ENCODE assay signal across 14 cellular contexts in the genomic region with DNA sequence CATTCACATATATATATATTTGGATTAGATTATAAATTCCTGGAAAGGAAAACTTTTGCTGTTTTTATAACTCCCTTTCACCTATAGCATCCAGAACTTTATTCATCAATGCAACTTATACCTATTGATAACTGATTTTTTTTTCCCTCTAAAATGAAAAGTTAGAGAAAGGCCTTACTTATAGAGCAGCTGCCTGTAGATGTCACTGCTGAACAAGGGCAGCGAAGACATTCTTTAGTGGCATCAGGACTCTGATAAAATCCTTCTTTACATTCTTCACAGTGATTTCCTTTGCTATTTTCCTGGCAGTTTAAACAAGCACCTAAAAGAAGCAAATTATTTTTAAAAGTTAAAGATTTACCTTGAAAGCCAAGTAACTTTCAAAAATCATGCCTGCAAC. TPM values are rescaled to one million over a fixed set of nuclear protein-coding genes. Genes with fewer than 3 reads are reported as not detected.
A peak's percentile ranks its signal among the peaks of the same experiment; 100 is the strongest.
DNase-seq lines count a peak whose midpoint lies in the region; ATAC-seq and TF ChIP-seq lines count a peak whose summit lies in the region.
"Had no signal": no experiment of that assay in that cellular context is flagged by ENCODE, and none has a peak within 500 bp of the region (broad histone marks: within the 10 kb centered on the region; RNA-seq: fewer than 3 reads in every experiment).

No MANE protein-coding gene starts in this region.

- no peaks in the 10 kb centered on the region for H3K27me3 Mint-ChIP-seq in effector memory CD8-positive, alpha-beta T cell
- H3K27me3 Mint-ChIP-seq in activated CD8-positive, alpha-beta memory T cell treated with anti-CD3 and anti-CD28 coated beads, Interleukin-2, amount 10 ng/mL, durations not matched to agents 7 days and 5 days = no peaks in the 10 kb centered on the region

- CTCF ChIA-PET in AG04450 (lab: Charles Lee) = interaction anchor here (0.5 to 2.1 kb wide), 3 partner anchors 8 to 643 kb away, joined by 3 to 13 read pairs (median 5); no protein-coding TSS in a partner anchor
- CTCF ChIA-PET in activated CD8-positive, alpha-beta memory T cell treated with anti-CD3 and anti-CD28 coated beads, Interleukin-2, amount 10 ng/mL, durations not matched to agents 7 days and 5 days (lab: Charles Lee) = interaction anchor here (0.8 kb wide), 1 partner anchor 13 kb away, joined by 3 read pairs; no protein-coding TSS in a partner anchor

- no peak overlapping the region for H3K27ac Mint-ChIP-seq in effector memory CD8-positive, alpha-beta T cell
- no peak overlapping the region for H3K27ac Mint-ChIP-seq in activated CD8-positive, alpha-beta memory T cell treated with anti-CD3 and anti-CD28 coated beads, Interleukin-2, amount 10 ng/mL, durations not matched to agents 7 days and 5 days
- H3K27ac Mint-ChIP-seq: T-helper 1 cell treated with Interleukin-12 subunit alpha and Interleukin-12 subunit beta and Interleukin-4 antibody, amounts not matched to agents 30 μg/mL and 1 μg/mL, for 36 hours had no signal

- no peaks in the 10 kb centered on the region for H3K4me1 Mint-ChIP-seq in effector memory CD8-positive, alpha-beta T cell (ENCODE audit: low read depth in 2 of 2)
- H3K4me1 Mint-ChIP-seq in activated CD8-positive, alpha-beta memory T cell treated with anti-CD3 and anti-CD28 coated beads, Interleukin-2, amount 10 ng/mL, durations not matched to agents 7 days and 5 days = no peaks in the 10 kb centered on the region

- TF ChIP-seq CTCF in AG04450 (IDR thresholded peaks at IDR 0.05; ENCODE audit: low read depth, low read length) (peak; percentile 27), GM13977 (IDR thresholded peaks at IDR 0.05; ENCODE audit: extremely low read depth, insufficient read depth, missing control alignments) (peak; percentile 33), foreskin fibroblast (IDR thresholded peaks at IDR 0.05; ENCODE audit: low read depth, low read length) (peak; percentile 22)

- POLR2A ChIA-PET in AG04450 (lab: Yijun Ruan, JAX) = no interaction called here

- H3K27me3 ChIP-seq in AG04450 (ENCODE audit: control insufficient read depth, insufficient read depth, low read length) = no peaks in the 10 kb centered on the region

- no peak for DNase-seq in AG04450 (ENCODE audit: low read depth, low spot score)
- DNase-seq in GM13977 (ENCODE audit: low spot score) = no peak
- peak; percentile 45 for DNase-seq in RKO (ENCODE audit: low spot score)
- peak in 1 of 2 donors; percentile 34 for DNase-seq in foreskin fibroblast
- no peak for DNase-seq in effector memory CD8-positive, alpha-beta T cell
- DNase-seq in activated gamma-delta T cell (lab: John Stamatoyannopoulos, UW) = no peak
- DNase-seq in activated CD8-positive, alpha-beta memory T cell treated with anti-CD3 and anti-CD28 coated beads, Interleukin-2, amount 10 ng/mL, durations not matched to agents 7 days and 5 days = no peak
- no peak for DNase-seq in RPMI8226
- DNase-seq: activated T-cell treated with anti-CD3 and anti-CD28 coated beads for 4 hours; Calu3; central memory CD4-positive, alpha-beta T cell; NCI-H2171 treated with DMSO at 0.1 percent for 48 hours; stimulated activated naive CD4-positive, alpha-beta T cell had no signal

- H3K9me3 Mint-ChIP-seq in effector memory CD8-positive, alpha-beta T cell = no peaks in the 10 kb centered on the region
- H3K9me3 Mint-ChIP-seq in activated CD8-positive, alpha-beta memory T cell treated with anti-CD3 and anti-CD28 coated beads, Interleukin-2, amount 10 ng/mL, durations not matched to agents 7 days and 5 days (ENCODE audit: low read depth) = no peaks in the 10 kb centered on the region
- H3K9me3 Mint-ChIP-seq: T-helper 1 cell treated with Interleukin-12 subunit alpha and Interleukin-12 subunit beta and Interleukin-4 antibody, amounts not matched to agents 30 μg/mL and 1 μg/mL, for 36 hours had no signal

- no peak overlapping the region for H3K4me3 Mint-ChIP-seq in effector memory CD8-positive, alpha-beta T cell
- H3K4me3 Mint-ChIP-seq in activated CD8-positive, alpha-beta memory T cell treated with anti-CD3 and anti-CD28 coated beads, Interleukin-2, amount 10 ng/mL, durations not matched to agents 7 days and 5 days = no peak overlapping the region
- H3K4me3 Mint-ChIP-seq: T-helper 1 cell treated with Interleukin-12 subunit alpha and Interleukin-12 subunit beta and Interleukin-4 antibody, amounts not matched to agents 30 μg/mL and 1 μg/mL, for 36 hours had no signal

- peaks cover 3% of the 10 kb centered on the region for H3K36me3 Mint-ChIP-seq in effector memory CD8-positive, alpha-beta T cell (ENCODE audit: insufficient read depth)
- peaks cover 3% of the 10 kb centered on the region for H3K36me3 Mint-ChIP-seq in activated CD8-positive, alpha-beta memory T cell treated with anti-CD3 and anti-CD28 coated beads, Interleukin-2, amount 10 ng/mL, durations not matched to agents 7 days and 5 days

- no peaks in the 10 kb centered on the region for H3K9me3 ChIP-seq in AG04450 (ENCODE audit: control insufficient read depth, insufficient read depth, low read length)

- no peak overlapping the region for H3K27ac ChIP-seq in AG04450 (ENCODE audit: low read depth, low read length)

- no peak for ATAC-seq in effector memory CD8-positive, alpha-beta T cell (replicated peaks)
- ATAC-seq in activated CD8-positive, alpha-beta memory T cell treated with anti-CD3 and anti-CD28 coated beads, Interleukin-2, amount 10 ng/mL, durations not matched to agents 7 days and 5 days = no peak

- in situ Hi-C loops in GM13977 (cut with MboI; ENCODE audit: low pct_unique_long_range_greater_than_20kb, low sequenced_read_pairs, unreplicated experiment) = no loop called here

- H3K4me3 ChIP-seq in AG04450 (ENCODE audit: low read depth, low read length) (no peak overlapping the region), foreskin fibroblast (ENCODE audit: low read depth in 1 of 2, low read length in 2 of 2) (no peak overlapping the region)

RNA-seq across cellular contexts. Expression of gene CDK5RAP2, which starts 32.3 kb away (rescaled TPM):
- 29.6 and 30.3 TPM in 2 replicates for polyA plus RNA-seq in AG04450 (2011; rRNA removed)
- polyA minus RNA-seq in AG04450 (2011; rRNA and poly(A)+ RNA removed) = 40.0 and 44.7 TPM in 2 replicates
- 100 to 1,000 TPM in 1 of 2 experiments, 10 to 100 TPM in 1; 79.8 to 138 TPM for total RNA-seq in activated CD8-positive, alpha-beta memory T cell treated with anti-CD3 and anti-CD28 coated beads, Interleukin-2, amount 10 ng/mL, durations not matched to agents 7 days and 5 days
